In genomic region chr9:121737481-121737931, GRCh38 we compare ENCODE assay signal across 14 cellular contexts.
DNase-seq lines count a peak whose midpoint lies in the region; ATAC-seq and TF ChIP-seq lines count a peak whose summit lies in the region.
"Had no signal": no experiment of that assay in that cellular context is flagged by ENCODE, and none has a peak within 500 bp of the region (broad histone marks: within the 10 kb centered on the region; RNA-seq: fewer than 3 reads in every experiment).

No MANE protein-coding gene starts in this region.

- DNase-seq in RWPE2 (ENCODE audit: low spot score): no peak
- no peak for DNase-seq in lung (ENCODE audit: low spot score)
- DNase-seq in stomach: no peak
- no peak for DNase-seq in KG1 (lab: John Stamatoyannopoulos, UW)
- no peak for DNase-seq in NOMO-1 treated with dmso at 0.1 percent for 144 hours (lab: John Stamatoyannopoulos, UW; ENCODE audit: unreplicated experiment)
- DNase-seq in NK-92 treated with Interleukin-12 subunit alpha and Interleukin-12 subunit beta, amount 100 ng/mL, for 24 hours (lab: John Stamatoyannopoulos, UW): no peak
- no peak for DNase-seq in SKM-1 (lab: John Stamatoyannopoulos, UW; ENCODE audit: unreplicated experiment)
- DNase-seq: activated naive CD4-positive, alpha-beta T cell treated with anti-CD3 and anti-CD28 coated beads, Interleukin-2, amount 10 ng/mL, durations not matched to agents 7 days and 5 days; KBM-7; NCI-H1694; occipital lobe; stimulated activated CD4-positive, alpha-beta T cell treated with anti-CD3 and anti-CD28 coated beads, Interleukin-15, amount 100 ng/mL, for 24 hours had no signal

- no peaks in the 10 kb centered on the region for H3K9me3 ChIP-seq in ES-I3 (ENCODE audit: control insufficient read depth, insufficient read depth, low read length)
- no peaks in the 10 kb centered on the region for H3K9me3 ChIP-seq in RWPE2 (ENCODE audit: severe bottlenecking)
- H3K9me3 ChIP-seq in lung (ENCODE audit: control insufficient read depth in 2 of 2, insufficient read depth in 1 of 2, low read length in 1 of 2): no peaks in the 10 kb centered on the region
- no peaks in the 10 kb centered on the region for H3K9me3 ChIP-seq in stomach

- H3K27ac ChIP-seq in RWPE2 (ENCODE audit: poor library complexity, severe bottlenecking): peak overlapping the region; percentile 65
- peak overlapping the region in 1 of 2 donors; percentile 91 for H3K27ac ChIP-seq in lung (ENCODE audit: low read depth in 1 of 2, low read length in 1 of 2)
- H3K27ac ChIP-seq in stomach: peak overlapping the region; percentile 91 to 94 (median 93)
- H3K27ac ChIP-seq: SK-N-MC had no signal

- H3K4me3 ChIP-seq in RWPE2 (ENCODE audit: severe bottlenecking): no peak overlapping the region
- peak overlapping the region; percentile 36 for H3K4me3 ChIP-seq in lung
- H3K4me3 ChIP-seq in stomach: peak overlapping the region; percentile 16 to 52 (median 48)
- H3K4me3 ChIP-seq: SK-N-MC had no signal

- TF ChIP-seq CTCF in RWPE2 (IDR thresholded peaks at IDR 0.05; ENCODE audit: poor library complexity, severe bottlenecking) (no peak), lung (IDR thresholded peaks at IDR 0.05; ENCODE audit: control extremely low read depth, extremely low read depth) (no peak), stomach (IDR thresholded peaks at IDR 0.05) (no peak)

- H3K9ac ChIP-seq in ES-I3 (ENCODE audit: low read depth, low read length): peak overlapping the region; percentile 83; the same call in 1 of the 2 replicates

- H3K36me3 ChIP-seq in ES-I3 (ENCODE audit: insufficient read depth, low read length) (no peaks in the 10 kb centered on the region), RWPE2 (ENCODE audit: low read depth) (no peaks in the 10 kb centered on the region; the same call in 1 of the 2 replicates), lung (ENCODE audit: control insufficient read depth in 2 of 2, insufficient read depth in 2 of 2, low read length in 2 of 2) (no peaks in the 10 kb centered on the region), stomach (no peaks in the 10 kb centered on the region)

- ATAC-seq in RWPE2 (ENCODE audit: low read depth): no peak
- ATAC-seq in lung (ENCODE audit: insufficient read depth, low FRiP score): no peak

- H3K27me3 ChIP-seq in RWPE2 (ENCODE audit: insufficient read depth, poor library complexity, severe bottlenecking) (no peaks in the 10 kb centered on the region), lung (ENCODE audit: control insufficient read depth, insufficient read depth) (no peaks in the 10 kb centered on the region), stomach (peaks cover 0 to 5% (median 0%) of the 10 kb centered on the region in 3 donors)

- WGBS in lung, 2 donors: 78 to 91% methylated on average over 8 to 9 of the region's 9 CpGs
- WGBS in stomach, 5 donors: 39 to 65% (median 63%) methylated on average over 6 to 9 of the region's 9 CpGs

- H3K4me1 ChIP-seq in ES-I3 (ENCODE audit: insufficient read depth, low read length) (peaks cover 44% of the 10 kb centered on the region), RWPE2 (ENCODE audit: insufficient read depth, poor library complexity, severe bottlenecking) (peaks cover 43% of the 10 kb centered on the region), lung (ENCODE audit: control insufficient read depth in 2 of 2, insufficient read depth in 2 of 2, low read length in 2 of 2) (peaks cover 4 to 24% of the 10 kb centered on the region in 2 donors), stomach (peaks cover 87 to 98% (median 97%) of the 10 kb centered on the region in 4 donors)

- TF ChIP-seq EP300 in stomach (IDR thresholded peaks at IDR 0.05): no peak

- intact Hi-C loops in stomach (cut with DNase I; ENCODE audit: low total_unique reads): no loop called here

- no peak for TF ChIP-seq POLR2A in stomach (IDR thresholded peaks at IDR 0.05)
